ENCODE assay signal across 8 cellular contexts in the genomic region with DNA sequence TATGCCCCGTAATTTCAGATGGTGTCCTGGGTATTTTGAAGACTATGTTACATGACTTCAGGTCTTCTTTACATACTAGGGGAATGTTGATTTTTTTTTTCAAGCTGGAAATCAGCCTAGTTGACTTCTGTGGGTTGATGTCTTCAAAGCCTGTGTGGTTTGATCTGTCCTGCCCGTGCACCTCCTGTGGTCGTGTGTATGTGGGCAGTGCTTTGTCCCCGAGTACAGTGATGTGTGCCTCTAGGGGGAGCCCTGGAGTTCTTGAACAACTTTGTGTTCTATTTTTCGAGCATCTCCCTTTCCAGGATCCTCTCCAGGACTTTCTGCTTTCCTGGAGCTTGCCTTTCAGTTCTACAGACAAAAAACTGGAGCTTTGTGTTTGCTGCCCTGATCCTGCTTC. TPM values are rescaled to one million over a fixed set of nuclear protein-coding genes. Genes with fewer than 3 reads are reported as not detected.
DNase-seq lines count a peak whose midpoint lies in the region; ATAC-seq and TF ChIP-seq lines count a peak whose summit lies in the region.

No MANE protein-coding gene starts in this region.

- no peaks in the 10 kb centered on the region for H3K27me3 ChIP-seq in heart right ventricle

- TF ChIP-seq CTCF in 22Rv1 (IDR thresholded peaks at IDR 0.05) (peak; percentile 80), GM10266 (IDR thresholded peaks at IDR 0.05; ENCODE audit: control insufficient read depth, insufficient read depth, low read depth, missing control alignments) (peak; percentile 26), RWPE1 (conservative IDR thresholded peaks at IDR 0.05; ENCODE audit: low read depth) (0 out of 2 replicates have a peak, but pooled peaks have one; percentile 17), heart right ventricle (IDR thresholded peaks at IDR 0.05) (peak; percentile 15 to 64 (median 57))

- H3K4me1 ChIP-seq in heart right ventricle, result peaks cover 0 to 37% (median 5%) of the 10 kb centered on the region in 9 donors

- DNase-seq in GM10266 (ENCODE audit: extremely low spot score) (peak; percentile 35), RWPE1 (ENCODE audit: low spot score) (peak; percentile 7), heart right ventricle (peak in 1 of 2 donors; percentile 44), putamen (ENCODE audit: low spot score) (no peak), NCI-H2196 (lab: John Stamatoyannopoulos, UW; ENCODE audit: unreplicated experiment) (no peak)
- no peak for DNase-seq in activated CD4-positive, CD25-positive, alpha-beta regulatory T cell treated with anti-CD3 and anti-CD28 coated beads, Interleukin-2, amount 50 U/mL, for 72 hours

- H3K27ac ChIP-seq in 22Rv1 (no peak overlapping the region), RWPE1 (no peak overlapping the region), heart right ventricle (no peak overlapping the region)

- ATAC-seq in heart right ventricle (peak in 6 of 8 donors; percentile 38 to 65 (median 50)), GM18870 (IDR thresholded peaks at IDR 0.05; ENCODE audit: unreplicated experiment) (no peak)

- H3K4me3 ChIP-seq in heart right ventricle, result no peak overlapping the region

- H3K36me3 ChIP-seq in heart right ventricle, result peaks cover 0 to 82% (median 8%) of the 10 kb centered on the region in 9 donors

- WGBS in heart right ventricle, 2 donors, result 29 to 30% methylated on average over 5 of the region's 5 CpGs

- intact Hi-C loops in heart right ventricle (cut with DNase I), result no loop called here

- H3K9me3 ChIP-seq in heart right ventricle, result peaks cover 0 to 14% (median 4%) of the 10 kb centered on the region in 11 donors

- CTCF ChIA-PET in RWPE1 (lab: Yijun Ruan, JAX), result interaction anchor here (0.6 kb wide), 1 partner anchor 644 kb away, joined by 4 read pairs; no protein-coding TSS in a partner anchor

- POLR2A ChIA-PET in RWPE1 (lab: Yijun Ruan, JAX; ENCODE audit: low non-redundant PET), result interaction anchor here (0.6 kb wide), 1 partner anchor 46 kb away, joined by 7 read pairs; no protein-coding TSS in a partner anchor

RNA-seq across cellular contexts. Expression of gene OBSCN, which starts 28.9 kb away (rescaled TPM):
- total RNA-seq in heart right ventricle, result 100 to 1,000 TPM; 285 to 541 (median 407) TPM
- 100 to 1,000 TPM; 176 to 639 TPM for polyA plus RNA-seq in heart right ventricle

Comparison
In these comparisons a context has a peak if more than half of its experiments do, and no peak if none do; other contexts are left out.
1. CTCF ChIP-seq: peak in every context shown above with its lines; median percentile 80 in 22Rv1; 57 in heart right ventricle; 26 in GM10266; 17 in RWPE1.
2. DNase-seq: peak in GM10266 (single experiment) and RWPE1 (single experiment); none in activated CD4-positive, CD25-positive, alpha-beta regulatory T cell treated with anti-CD3 and anti-CD28 coated beads, Interleukin-2, amount 50 U/mL, for 72 hours (single experiment), putamen (single experiment) and NCI-H2196 (single experiment).